ENCODE assay signal across 8 cellular contexts in the genomic region with DNA sequence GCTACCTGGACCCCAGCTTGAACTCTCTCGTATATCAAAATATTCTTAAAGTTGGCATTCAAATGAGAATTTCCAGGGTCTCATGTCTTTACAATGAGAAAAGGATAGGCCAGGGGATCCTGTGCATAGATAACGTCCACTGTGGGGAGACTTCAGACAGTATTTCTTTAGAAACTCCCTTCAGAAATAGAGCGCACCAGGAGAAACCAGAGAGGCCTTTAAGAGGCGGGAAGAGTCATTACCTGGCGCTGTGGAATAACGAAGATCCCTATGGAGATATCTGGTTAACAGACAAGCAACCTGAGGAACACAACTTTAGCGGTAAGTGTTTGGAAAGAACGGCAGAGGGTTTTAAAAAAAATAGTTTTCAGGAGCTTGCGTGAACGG. TPM values are rescaled to one million over a fixed set of nuclear protein-coding genes. Genes with fewer than 3 reads are reported as not detected.
A peak's percentile ranks its signal among the peaks of the same experiment; 100 is the strongest.
DNase-seq lines count a peak whose midpoint lies in the region; ATAC-seq and TF ChIP-seq lines count a peak whose summit lies in the region.

No MANE protein-coding gene starts in this region.

- CTCF ChIA-PET in BJ (lab: Yijun Ruan, JAX) = interaction anchor here (0.8 kb wide), 1 partner anchor 11 kb away, joined by 5 read pairs; no protein-coding TSS in a partner anchor

- no peaks in the 10 kb centered on the region for H3K36me3 ChIP-seq in BJ (ENCODE audit: control insufficient read depth, insufficient read depth, low read length)
- H3K36me3 ChIP-seq in stomach smooth muscle (ENCODE audit: control insufficient read depth in 2 of 2, insufficient read depth in 2 of 2, low read length in 2 of 2) = no peaks in the 10 kb centered on the region

- H3K27ac Mint-ChIP-seq in activated naive CD8-positive, alpha-beta T cell treated with anti-CD3 and anti-CD28 coated beads, Interleukin-2, amount 10 ng/mL, durations not matched to agents 7 days and 5 days = peak overlapping the region; percentile 88

- no peak for TF ChIP-seq CTCF in BJ (IDR thresholded peaks at IDR 0.05; ENCODE audit: insufficient read depth, low read depth, low read length)

- no peaks in the 10 kb centered on the region for H3K36me3 Mint-ChIP-seq in activated naive CD8-positive, alpha-beta T cell treated with anti-CD3 and anti-CD28 coated beads, Interleukin-2, amount 10 ng/mL, durations not matched to agents 7 days and 5 days

- H3K27ac ChIP-seq in stomach smooth muscle (ENCODE audit: low read length) = no peak overlapping the region

- ATAC-seq in GM19324 (IDR thresholded peaks at IDR 0.05; ENCODE audit: low FRiP score, unreplicated experiment) (peak; percentile 9), HG03342 (IDR thresholded peaks at IDR 0.05; ENCODE audit: unreplicated experiment) (peak; percentile 6)
- peak; percentile 4 for ATAC-seq in activated naive CD8-positive, alpha-beta T cell treated with anti-CD3 and anti-CD28 coated beads, Interleukin-2, amount 10 ng/mL, durations not matched to agents 7 days and 5 days (ENCODE audit: low read depth)

- H3K27me3 ChIP-seq in BJ (ENCODE audit: control insufficient read depth, insufficient read depth, low read length) (no peaks in the 10 kb centered on the region), stomach smooth muscle (ENCODE audit: control insufficient read depth in 1 of 2, insufficient read depth in 2 of 2, low read length in 2 of 2) (peaks cover 0 to 6% of the 10 kb centered on the region in 2 donors)

- H3K4me1 Mint-ChIP-seq in activated naive CD8-positive, alpha-beta T cell treated with anti-CD3 and anti-CD28 coated beads, Interleukin-2, amount 10 ng/mL, durations not matched to agents 7 days and 5 days = peaks cover 13% of the 10 kb centered on the region

- no peak for DNase-seq in BJ (ENCODE audit: low read depth)
- DNase-seq in activated naive CD8-positive, alpha-beta T cell treated with anti-CD3 and anti-CD28 coated beads, Interleukin-2, amount 10 ng/mL, durations not matched to agents 7 days and 5 days = no peak
- DNase-seq in inferior parietal cortex (ENCODE audit: extremely low spot score) = peak; percentile 17
- DNase-seq in GF-D8 (lab: John Stamatoyannopoulos, UW) = no peak
- DNase-seq in A172 (ENCODE audit: low spot score) = no peak

- H3K27me3 Mint-ChIP-seq in activated naive CD8-positive, alpha-beta T cell treated with anti-CD3 and anti-CD28 coated beads, Interleukin-2, amount 10 ng/mL, durations not matched to agents 7 days and 5 days = no peaks in the 10 kb centered on the region

- H3K4me3 Mint-ChIP-seq in activated naive CD8-positive, alpha-beta T cell treated with anti-CD3 and anti-CD28 coated beads, Interleukin-2, amount 10 ng/mL, durations not matched to agents 7 days and 5 days = peak overlapping the region; percentile 92

- POLR2A ChIA-PET in BJ (lab: Charles Lee) = no interaction called here
- POLR2A ChIA-PET in activated naive CD8-positive, alpha-beta T cell treated with anti-CD3 and anti-CD28 coated beads, Interleukin-2, amount 10 ng/mL, durations not matched to agents 7 days and 5 days (lab: Charles Lee) = interaction anchor here (1.2 kb wide), 1 partner anchor 8 kb away, joined by 4 read pairs; no protein-coding TSS in a partner anchor

- no peaks in the 10 kb centered on the region for H3K9me3 Mint-ChIP-seq in activated naive CD8-positive, alpha-beta T cell treated with anti-CD3 and anti-CD28 coated beads, Interleukin-2, amount 10 ng/mL, durations not matched to agents 7 days and 5 days

- no peaks in the 10 kb centered on the region for H3K9me3 ChIP-seq in stomach smooth muscle (ENCODE audit: control insufficient read depth in 2 of 2, low read length in 2 of 2)

- H3K4me3 ChIP-seq in BJ (ENCODE audit: low read depth, low read length) (peak overlapping the region; percentile 57; the same call in 1 of the 2 replicates), stomach smooth muscle (ENCODE audit: low read length in 2 of 2) (peak overlapping the region; percentile 70 to 79)

- H3K4me1 ChIP-seq in stomach smooth muscle (ENCODE audit: control insufficient read depth, insufficient read depth, low read length) = peaks cover 4% of the 10 kb centered on the region

- peak overlapping the region in 1 of 2 donors; percentile 22 for H3K9ac ChIP-seq in stomach smooth muscle (ENCODE audit: low read length in 2 of 2)

RNA-seq across cellular contexts. Expression of gene RADX, which starts 0.6 kb away (rescaled TPM):
- 0.09 and 0.26 TPM in 2 replicates for polyA plus RNA-seq in BJ (2011; rRNA removed)
- 0.19 TPM in 1 of 2 replicates, not detected in the other for polyA minus RNA-seq in BJ (2011; rRNA and poly(A)+ RNA removed)
- total RNA-seq in activated naive CD8-positive, alpha-beta T cell treated with anti-CD3 and anti-CD28 coated beads, Interleukin-2, amount 10 ng/mL, durations not matched to agents 7 days and 5 days = 10 to 100 TPM in 1 of 2 experiments, 1 to 10 TPM in 1; 9.8 to 10.4 TPM
- not detected in 2 replicates for total RNA-seq in A172 (2014; rRNA removed; shearing (Covaris generic))

Comparison
In these comparisons a context has a peak if more than half of its experiments do, and no peak if none do; other contexts are left out.
1. RNA of gene RADX, which starts 0.6 kb away (total RNA-seq): 9.8 to 10.4 TPM in activated naive CD8-positive, alpha-beta T cell treated with anti-CD3 and anti-CD28 coated beads, Interleukin-2, amount 10 ng/mL, durations not matched to agents 7 days and 5 days; not detected in A172; every median in the first group is over 10 times any median in the second.
2. Peak in every context shown above with its lines, with median percentiles within 50 percentile points of each other: ATAC-seq.